15 cellular contexts compared by ENCODE assay signal in the genomic region with DNA sequence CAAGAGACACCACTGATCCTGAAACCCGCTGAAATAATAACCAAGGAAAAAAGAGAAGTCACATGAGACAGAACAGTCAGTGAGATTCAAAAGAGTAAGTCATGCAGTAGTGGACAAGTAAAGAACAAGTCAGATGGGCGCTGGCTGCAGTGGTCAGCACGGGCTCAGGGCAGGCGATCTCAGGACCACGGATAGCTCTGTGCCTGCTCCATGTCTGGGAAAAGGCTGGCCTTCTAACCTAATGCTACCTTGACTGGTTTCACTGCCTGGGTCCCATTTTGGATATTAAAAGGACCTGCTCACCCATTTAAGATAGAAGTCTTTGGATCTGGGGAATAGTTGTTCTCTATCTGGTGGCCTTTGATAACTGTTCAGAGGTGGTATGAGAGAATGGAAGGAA.
DNase-seq lines count a peak whose midpoint lies in the region; ATAC-seq and TF ChIP-seq lines count a peak whose summit lies in the region.
"Had no signal": no experiment of that assay in that cellular context is flagged by ENCODE, and none has a peak within 500 bp of the region (broad histone marks: within the 10 kb centered on the region; RNA-seq: fewer than 3 reads in every experiment).

No MANE protein-coding gene starts in this region.

- H3K27ac Mint-ChIP-seq in chondrocyte (ENCODE audit: unreplicated experiment) = no peak overlapping the region
- H3K27ac Mint-ChIP-seq: activated CD4-positive, alpha-beta T cell treated with anti-CD3 and anti-CD28 coated beads, Interleukin-2, amount 10 ng/mL, durations not matched to agents 7 days and 5 days; effector memory CD8-positive, alpha-beta T cell; immature natural killer cell had no signal

- CTCF ChIA-PET in HEK293T (lab: Yijun Ruan, JAX) = interaction anchor here (0.6 kb wide), 1 partner anchor 312 kb away, joined by 4 read pairs; no protein-coding TSS in a partner anchor

- H3K4me1 ChIP-seq in stomach = no peaks in the 10 kb centered on the region

- peaks cover 3% of the 10 kb centered on the region for H3K4me1 Mint-ChIP-seq in chondrocyte (ENCODE audit: low read depth)

- intact Hi-C loops in stomach (cut with DNase I; ENCODE audit: low total_unique reads) = no loop called here

- no peak for TF ChIP-seq EP300 in stomach (IDR thresholded peaks at IDR 0.05)

- H3K36me3 Mint-ChIP-seq in chondrocyte (ENCODE audit: low read depth) = no peaks in the 10 kb centered on the region

- H3K4me3 Mint-ChIP-seq in chondrocyte (ENCODE audit: unreplicated experiment) = no peak overlapping the region
- H3K4me3 Mint-ChIP-seq: activated CD4-positive, alpha-beta T cell treated with anti-CD3 and anti-CD28 coated beads, Interleukin-2, amount 10 ng/mL, durations not matched to agents 7 days and 5 days; effector memory CD8-positive, alpha-beta T cell; immature natural killer cell had no signal

- POLR2A ChIA-PET in HEK293T (lab: Yijun Ruan, JAX) = no interaction called here

- H3K27me3 ChIP-seq in stomach = no peaks in the 10 kb centered on the region
- H3K27me3 ChIP-seq: ovary had no signal

- TF ChIP-seq CTCF in fibroblast of villous mesenchyme (IDR thresholded peaks at IDR 0.05; ENCODE audit: insufficient read depth, low read depth, low read length) (no peak), retinal pigment epithelial cell (conservative IDR thresholded peaks at IDR 0.05; ENCODE audit: low read depth, low read length) (no peak), stomach (IDR thresholded peaks at IDR 0.05) (no peak), chondrocyte (IDR thresholded peaks at IDR 0.05) (no peak)

- no peak overlapping the region for H3K27ac ChIP-seq in stomach
- H3K27ac ChIP-seq: HL-60, ovary had no signal

- DNase-seq in HEK293T (ENCODE audit: extremely low spot score) (peak; percentile 26), SW480 (ENCODE audit: low spot score) (peak; percentile 40), fibroblast of villous mesenchyme (ENCODE audit: low read depth) (peak; percentile 42), retinal pigment epithelial cell (ENCODE audit: low read depth) (peak; percentile 16), stomach (no peak), chondrocyte (ENCODE audit: low spot score) (no peak)
- DNase-seq: activated CD4-positive, alpha-beta T cell treated with anti-CD3 and anti-CD28 coated beads, Interleukin-2, amount 10 ng/mL, durations not matched to agents 7 days and 5 days; activated naive CD4-positive, alpha-beta T cell treated with anti-CD3 and anti-CD28 coated beads, Interleukin-2, amount 50 U/mL, for 16 hours; DMS153; effector memory CD8-positive, alpha-beta T cell; immature natural killer cell; NCI-H187; ovary had no signal

- no peak for TF ChIP-seq POLR2A in stomach (IDR thresholded peaks at IDR 0.05)

- 21 to 38% (median 28%) methylated on average over 5 of the region's 5 CpGs for WGBS in stomach, 5 donors

- H3K36me3 ChIP-seq in stomach = no peaks in the 10 kb centered on the region
- H3K36me3 ChIP-seq: ovary had no signal

- ATAC-seq in HG03521 (IDR thresholded peaks at IDR 0.05; ENCODE audit: unreplicated experiment) = no peak
- ATAC-seq: effector memory CD8-positive, alpha-beta T cell had no signal

- peaks cover 29% of the 10 kb centered on the region for H3K27me3 Mint-ChIP-seq in chondrocyte (ENCODE audit: low read depth)

- no peaks in the 10 kb centered on the region for H3K9me3 ChIP-seq in stomach
- H3K9me3 ChIP-seq: ovary had no signal

- peaks cover 2% of the 10 kb centered on the region for H3K9me3 Mint-ChIP-seq in chondrocyte (ENCODE audit: low read depth)
- H3K9me3 Mint-ChIP-seq: activated CD4-positive, alpha-beta T cell treated with anti-CD3 and anti-CD28 coated beads, Interleukin-2, amount 10 ng/mL, durations not matched to agents 7 days and 5 days; immature natural killer cell had no signal

- no peak overlapping the region for H3K4me3 ChIP-seq in fibroblast of villous mesenchyme (ENCODE audit: low read depth, low read length)
- no peak overlapping the region for H3K4me3 ChIP-seq in retinal pigment epithelial cell (ENCODE audit: low read length)
- no peak overlapping the region for H3K4me3 ChIP-seq in stomach
- H3K4me3 ChIP-seq: ovary had no signal

TF ChIP-seq in HEK293T, 16 proteins besides CTCF, POLR2A, EP300 and RAD21:
- TF ChIP-seq BHLHE40 (IDR thresholded peaks at IDR 0.05; ENCODE audit: borderline replicate concordance) (no peak), CTBP1 (IDR thresholded peaks at IDR 0.05; ENCODE audit: borderline replicate concordance) (no peak), LEF1 (IDR thresholded peaks at IDR 0.05; ENCODE audit: borderline replicate concordance) (no peak), FOXK2 (IDR thresholded peaks at IDR 0.05) (no peak), ARNT (IDR thresholded peaks at IDR 0.05) (no peak), FOXM1 (IDR thresholded peaks at IDR 0.05; ENCODE audit: borderline replicate concordance) (no peak), SP1 (IDR thresholded peaks at IDR 0.05) (no peak), FOXA1 (IDR thresholded peaks at IDR 0.05) (no peak), ELF4 (IDR thresholded peaks at IDR 0.05) (no peak), TARDBP (IDR thresholded peaks at IDR 0.05) (no peak), NFRKB (IDR thresholded peaks at IDR 0.05) (no peak), PKNOX1 (IDR thresholded peaks at IDR 0.05) (no peak), L3MBTL2 (conservative IDR thresholded peaks at IDR 0.05) (no peak), SUZ12 (IDR thresholded peaks at IDR 0.05) (no peak), HDGF (IDR thresholded peaks at IDR 0.05; ENCODE audit: borderline replicate concordance) (no peak), ZNF384 (IDR thresholded peaks at IDR 0.05) (no peak)

Comparison
In these comparisons a context has a peak if more than half of its experiments do, and no peak if none do; other contexts are left out.
1. DNase-seq: peak in HEK293T (single experiment), SW480 (single experiment), fibroblast of villous mesenchyme (single experiment) and retinal pigment epithelial cell (single experiment); none in stomach (single experiment) and chondrocyte (single experiment).